In the genomic region with DNA sequence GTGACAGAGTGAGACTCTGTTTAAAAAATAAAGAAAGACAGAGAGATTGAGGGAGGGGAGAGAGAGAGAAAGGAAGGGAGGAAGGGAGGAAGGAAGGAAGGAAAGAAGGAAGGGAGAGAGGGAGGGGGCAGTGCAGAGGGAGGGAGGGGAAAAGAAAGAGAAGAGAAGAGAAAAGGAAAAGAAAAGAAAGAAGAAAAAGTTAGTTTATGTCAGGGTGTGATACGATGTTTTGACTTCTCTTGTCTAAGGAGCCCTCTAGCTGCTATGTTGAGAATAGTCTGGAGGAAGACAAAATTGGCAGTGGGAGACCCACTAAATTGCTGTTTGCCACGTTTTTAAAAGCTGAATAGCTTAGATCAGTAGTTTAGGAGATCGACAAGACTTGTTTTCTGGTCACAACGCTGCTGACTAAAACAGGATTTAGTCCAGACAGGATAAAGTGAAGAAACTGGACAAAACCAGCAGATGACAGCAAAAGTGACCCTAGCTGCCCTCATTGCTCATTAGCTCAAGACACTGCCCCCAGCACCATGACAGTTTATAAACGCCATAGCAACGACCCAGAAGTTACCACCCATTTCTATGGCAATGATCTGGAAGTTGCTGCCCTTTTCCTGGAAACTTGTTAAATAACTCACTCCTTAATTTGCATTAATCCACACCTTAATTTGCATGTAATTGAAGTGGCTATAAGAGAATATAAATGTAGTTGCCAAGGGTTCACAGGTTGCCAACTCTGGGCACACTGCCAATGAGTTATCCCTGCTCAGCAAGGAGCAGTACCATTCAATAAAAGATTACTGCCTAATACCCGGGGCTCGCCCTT, we compare ENCODE assay signal across 9 cellular contexts. TPM values are rescaled to one million over a fixed set of nuclear protein-coding genes. Genes with fewer than 3 reads are reported as not detected.
DNase-seq lines count a peak whose midpoint lies in the region; ATAC-seq and TF ChIP-seq lines count a peak whose summit lies in the region.
"Had no signal": no experiment of that assay in that cellular context is flagged by ENCODE, and none has a peak within 500 bp of the region (broad histone marks: within the 10 kb centered on the region; RNA-seq: fewer than 3 reads in every experiment).

No MANE protein-coding gene starts in this region.

- no peaks in the 10 kb centered on the region for H3K9me3 ChIP-seq in CD4-positive, CD25-positive, alpha-beta regulatory T cell (ENCODE audit: control insufficient read depth in 2 of 2, low read length in 2 of 2)
- H3K9me3 ChIP-seq in Karpas-422 (ENCODE audit: low read length), result no peaks in the 10 kb centered on the region
- H3K9me3 ChIP-seq in WERI-Rb-1 (ENCODE audit: severe bottlenecking), result no peaks in the 10 kb centered on the region

- H3K27ac ChIP-seq in CD4-positive, CD25-positive, alpha-beta regulatory T cell (ENCODE audit: insufficient read depth, low read length, poor library complexity, severe bottlenecking), result no peak overlapping the region
- H3K27ac ChIP-seq in Karpas-422 (ENCODE audit: low read length), result no peak overlapping the region
- no peak overlapping the region for H3K27ac ChIP-seq in WERI-Rb-1

- no peaks in the 10 kb centered on the region for H3K36me3 Mint-ChIP-seq in CD4-positive, CD25-positive, alpha-beta regulatory T cell

- H3K9me2 ChIP-seq in Karpas-422 (replicated peaks; ENCODE audit: insufficient read depth, low read length), result no peaks in the 10 kb centered on the region

- peaks cover 8% of the 10 kb centered on the region for H3K4me1 ChIP-seq in CD4-positive, CD25-positive, alpha-beta regulatory T cell (ENCODE audit: control insufficient read depth, insufficient read depth, low read length, poor library complexity, severe bottlenecking)
- H3K4me1 ChIP-seq in Karpas-422 (ENCODE audit: low read length), result no peaks in the 10 kb centered on the region

- H3K27me3 Mint-ChIP-seq in CD4-positive, CD25-positive, alpha-beta regulatory T cell, result no peaks in the 10 kb centered on the region

- no peak overlapping the region for H2AFZ ChIP-seq in Karpas-422 (ENCODE audit: low read length)

- H3K79me2 ChIP-seq in Karpas-422 (ENCODE audit: low read length), result no peaks in the 10 kb centered on the region

- H4K20me1 ChIP-seq in Karpas-422 (ENCODE audit: insufficient read depth, low read depth, low read length), result no peaks in the 10 kb centered on the region

- TF ChIP-seq CTCF in WERI-Rb-1 (IDR thresholded peaks at IDR 0.05; ENCODE audit: low read depth, low read length), result peak; percentile 50

- H3K4me3 ChIP-seq in CD4-positive, CD25-positive, alpha-beta regulatory T cell (ENCODE audit: low read depth, low read length), result no peak overlapping the region
- H3K4me3 ChIP-seq in Karpas-422 (ENCODE audit: low read length) (no peak overlapping the region), WERI-Rb-1 (ENCODE audit: low read depth, low read length) (no peak overlapping the region)

- TF ChIP-seq POLR2A in GM18505 (IDR thresholded peaks at IDR 0.05; ENCODE audit: borderline replicate concordance, extremely low read depth, insufficient read depth, insufficient read length), result no peak

- H3K4me2 ChIP-seq in Karpas-422 (ENCODE audit: low read depth, low read length, poor library complexity, severe bottlenecking), result no peak overlapping the region

- H3K4me1 Mint-ChIP-seq in CD4-positive, CD25-positive, alpha-beta regulatory T cell, result peaks cover 7 to 20% (median 12%) of the 10 kb centered on the region in 4 donors

- H3K9me3 Mint-ChIP-seq in CD4-positive, CD25-positive, alpha-beta regulatory T cell, result peaks cover 0 to 1% (median 0%) of the 10 kb centered on the region in 7 donors
- H3K9me3 Mint-ChIP-seq: central memory CD8-positive, alpha-beta T cell had no signal

- H3K36me3 ChIP-seq in CD4-positive, CD25-positive, alpha-beta regulatory T cell (ENCODE audit: control insufficient read depth, insufficient read depth, low read length), result no peaks in the 10 kb centered on the region
- H3K36me3 ChIP-seq in Karpas-422 (ENCODE audit: insufficient read depth, low read length), result no peaks in the 10 kb centered on the region
- no peaks in the 10 kb centered on the region for H3K36me3 ChIP-seq in WERI-Rb-1

- peak overlapping the region; percentile 3 to 62 (median 35) for H3K27ac Mint-ChIP-seq in CD4-positive, CD25-positive, alpha-beta regulatory T cell

- H3K4me3 Mint-ChIP-seq in CD4-positive, CD25-positive, alpha-beta regulatory T cell, result no peak overlapping the region
- H3K4me3 Mint-ChIP-seq: central memory CD8-positive, alpha-beta T cell had no signal

- H3K27me3 ChIP-seq in CD4-positive, CD25-positive, alpha-beta regulatory T cell (ENCODE audit: control insufficient read depth, insufficient read depth, low read length), result peaks cover 4% of the 10 kb centered on the region
- H3K27me3 ChIP-seq in Karpas-422 (ENCODE audit: low read length) (no peaks in the 10 kb centered on the region), WERI-Rb-1 (ENCODE audit: insufficient read depth, low read depth, severe bottlenecking) (no peaks in the 10 kb centered on the region)

- no peak for ATAC-seq in CD4-positive, CD25-positive, alpha-beta regulatory T cell (ENCODE audit: low read depth in 2 of 2)
- ATAC-seq in GM18505 (IDR thresholded peaks at IDR 0.05; ENCODE audit: unreplicated experiment) (no peak), GM19455 (IDR thresholded peaks at IDR 0.05; ENCODE audit: unreplicated experiment) (no peak)

- peak in 1 of 3 donors; percentile 23 for DNase-seq in CD4-positive, CD25-positive, alpha-beta regulatory T cell
- peak; percentile 60 for DNase-seq in Karpas-422
- no peak for DNase-seq in WERI-Rb-1
- peak; percentile 25 to 33 for DNase-seq in lung microvascular endothelial cell (ENCODE audit: low read depth in 2 of 2)
- no peak for DNase-seq in activated gamma-delta T cell (lab: John Stamatoyannopoulos, UW)
- no peak for DNase-seq in NCI-H226

- H3K9ac ChIP-seq in Karpas-422 (ENCODE audit: low read length), result no peak overlapping the region

RNA-seq across cellular contexts. Expression of gene TEX101, which starts 11.1 kb away (rescaled TPM):
- not detected for total RNA-seq in CD4-positive, CD25-positive, alpha-beta regulatory T cell
- not detected for polyA plus RNA-seq in CD4-positive, CD25-positive, alpha-beta regulatory T cell
- total RNA-seq in Karpas-422 (2014; rRNA removed; shearing (Covaris generic); ENCODE audit: low replicate concordance), result not detected in 2 replicates
- not detected in 2 replicates for total RNA-seq in lung microvascular endothelial cell

RNA-seq across cellular contexts. Expression of gene LYPD3, which starts 39.6 kb away (rescaled TPM):
- total RNA-seq in CD4-positive, CD25-positive, alpha-beta regulatory T cell, result 12.7 TPM
- 1 to 10 TPM; 1.8 to 6.5 (median 4.3) TPM for polyA plus RNA-seq in CD4-positive, CD25-positive, alpha-beta regulatory T cell
- not detected in 2 replicates for total RNA-seq in Karpas-422 (2014; rRNA removed; shearing (Covaris generic); ENCODE audit: low replicate concordance)
- total RNA-seq in lung microvascular endothelial cell, result 0.22 and 0.79 TPM in 2 replicates

Comparison
In these comparisons a context has a peak if more than half of its experiments do, and no peak if none do; other contexts are left out.
1. DNase-seq: peak in Karpas-422 (single experiment) and lung microvascular endothelial cell (2 of 2); none in WERI-Rb-1 (single experiment), activated gamma-delta T cell (single experiment) and NCI-H226 (single experiment).